ENCODE assay signal across 7 cellular contexts in genomic region chr7:157133304-157133703, GRCh38.
"Had no signal": no experiment of that assay in that cellular context is flagged by ENCODE, and none has a peak within 500 bp of the region (broad histone marks: within the 10 kb centered on the region; RNA-seq: fewer than 3 reads in every experiment).

No MANE protein-coding gene starts in this region.

- ATAC-seq: HCT116 had no signal

- H3K27ac ChIP-seq: GM23248 had no signal

- H3K36me3 ChIP-seq: HAP-1 had no signal

- H3K4me3 ChIP-seq: GM23248, HAP-1 had no signal

- H2AFZ ChIP-seq: GM23248 had no signal

- H3K9me3 ChIP-seq: HAP-1 had no signal

- DNase-seq: GM23248, GOT3, H7, HFFc6, KG1 had no signal
